Comparison of ENCODE assay signal across 21 cellular contexts in genomic region chr20:61531553-61532345, GRCh38.
DNase-seq lines count a peak whose midpoint lies in the region; ATAC-seq, FAIRE-seq and TF ChIP-seq lines count a peak whose summit lies in the region.
"Had no signal": no experiment of that assay in that cellular context is flagged by ENCODE, and none has a peak within 500 bp of the region (broad histone marks: within the 10 kb centered on the region; RNA-seq: fewer than 3 reads in every experiment).

No MANE protein-coding gene starts in this region.

- H3K27me3 Mint-ChIP-seq in astrocyte (ENCODE audit: low read depth, unreplicated experiment), result peaks cover 13% of the 10 kb centered on the region
- H3K27me3 Mint-ChIP-seq: activated naive CD4-positive, alpha-beta T cell treated with anti-CD3 and anti-CD28 coated beads, Interleukin-2, amount 10 ng/mL, durations not matched to agents 7 days and 5 days; brain; dendritic cell treated with granulocyte-macrophage colony-stimulating factor and Interleukin-4, amounts not matched to agents 40 ng/mL and 50 ng/mL, for 4 days had no signal

- no peak overlapping the region for H3K4me3 ChIP-seq in astrocyte (ENCODE audit: insufficient read depth, low read depth, low read length)
- H3K4me3 ChIP-seq in keratinocyte (ENCODE audit: control insufficient read depth in 2 of 3, extremely low read depth in 1 of 3, insufficient read depth in 2 of 3, low read depth in 1 of 3, low read length in 3 of 3), result peak overlapping the region in 1 of 3 experiments; percentile 7
- H3K4me3 ChIP-seq: tibial artery had no signal

- no peaks in the 10 kb centered on the region for H3K9me3 ChIP-seq in astrocyte (ENCODE audit: insufficient read depth, low read depth, low read length)
- no peaks in the 10 kb centered on the region for H3K9me3 ChIP-seq in keratinocyte (ENCODE audit: control insufficient read depth, low read depth, low read length)
- H3K9me3 ChIP-seq: tibial artery had no signal

- no peak overlapping the region for H3K4me3 Mint-ChIP-seq in astrocyte (ENCODE audit: unreplicated experiment)
- H3K4me3 Mint-ChIP-seq: activated naive CD4-positive, alpha-beta T cell treated with anti-CD3 and anti-CD28 coated beads, Interleukin-2, amount 10 ng/mL, durations not matched to agents 7 days and 5 days; CD4-positive, alpha-beta memory T cell; dendritic cell treated with granulocyte-macrophage colony-stimulating factor and Interleukin-4, amounts not matched to agents 40 ng/mL and 50 ng/mL, for 4 days had no signal

- in situ Hi-C loops in ACHN (cut with HindIII; ENCODE audit: low pct_ligation_motif_present, low pct_unique_long_range_greater_than_20kb, low sequenced_read_pairs), result no loop called here

- peak overlapping the region; percentile 50 for H3K4me2 ChIP-seq in astrocyte (ENCODE audit: low read length)
- H3K4me2 ChIP-seq in keratinocyte (ENCODE audit: control insufficient read depth, extremely low read depth, insufficient read depth, low read depth, low read length), result peak overlapping the region; percentile 54

- H3K36me3 ChIP-seq in astrocyte (ENCODE audit: insufficient read depth, low read length) (no peaks in the 10 kb centered on the region), keratinocyte (ENCODE audit: control insufficient read depth in 2 of 2, extremely low read depth in 1 of 2, insufficient read depth in 2 of 2, low read length in 2 of 2) (peaks cover 0 to 3% of the 10 kb centered on the region in 2 experiments)
- H3K36me3 ChIP-seq: tibial artery had no signal

- H3K9ac ChIP-seq in astrocyte (ENCODE audit: low read length) (no peak overlapping the region), keratinocyte (ENCODE audit: control insufficient read depth, extremely low read depth, insufficient read depth, low read length) (no peak overlapping the region)

- no peaks in the 10 kb centered on the region for H3K79me2 ChIP-seq in astrocyte (ENCODE audit: insufficient read depth, low read length)
- H3K79me2 ChIP-seq in keratinocyte (ENCODE audit: control insufficient read depth, insufficient read depth, low read length), result no peaks in the 10 kb centered on the region

- peaks cover 22% of the 10 kb centered on the region for H4K20me1 ChIP-seq in astrocyte (ENCODE audit: insufficient read depth, low read length)
- peaks cover 22% of the 10 kb centered on the region for H4K20me1 ChIP-seq in keratinocyte (ENCODE audit: control insufficient read depth, extremely low read depth, insufficient read depth, low read length)

- H2AFZ ChIP-seq in astrocyte (ENCODE audit: low read depth, low read length) (no peak overlapping the region), keratinocyte (ENCODE audit: control insufficient read depth, low read length) (no peak overlapping the region)

- no peaks in the 10 kb centered on the region for H3K36me3 Mint-ChIP-seq in astrocyte (ENCODE audit: low read depth, unreplicated experiment)
- H3K36me3 Mint-ChIP-seq: activated naive CD4-positive, alpha-beta T cell treated with anti-CD3 and anti-CD28 coated beads, Interleukin-2, amount 10 ng/mL, durations not matched to agents 7 days and 5 days; brain; CD4-positive, alpha-beta memory T cell had no signal

- no peaks in the 10 kb centered on the region for H3K4me1 Mint-ChIP-seq in astrocyte (ENCODE audit: low read depth, unreplicated experiment)
- H3K4me1 Mint-ChIP-seq: activated naive CD4-positive, alpha-beta T cell treated with anti-CD3 and anti-CD28 coated beads, Interleukin-2, amount 10 ng/mL, durations not matched to agents 7 days and 5 days; CD4-positive, alpha-beta memory T cell had no signal

- no peaks in the 10 kb centered on the region for H3K9me1 ChIP-seq in keratinocyte (ENCODE audit: control insufficient read depth, extremely low read depth, insufficient read depth, low read length)

- dilution Hi-C loops in keratinocyte (cut with MboI; ENCODE audit: extremely low pct_ligation_motif_present, low sequenced_read_pairs), result no loop called here

- no peak for TF ChIP-seq CTCF in astrocyte (IDR thresholded peaks at IDR 0.05; ENCODE audit: insufficient read depth, low read depth, low read length)
- no peak for TF ChIP-seq CTCF in keratinocyte (optimal IDR thresholded peaks at IDR 0.05 in 1 of 3, IDR thresholded peaks at IDR 0.05 in 1 of 3, conservative IDR thresholded peaks at IDR 0.05 in 1 of 3; ENCODE audit: extremely low read depth in 1 of 3, insufficient read depth in 2 of 3, low read length in 3 of 3)

- intact Hi-C loops in sciatic nerve (cut with DNase I), result no loop called here

- peak; percentile 47 for DNase-seq in ACHN
- peak; percentile 29 for DNase-seq in LHCN-M2 (ENCODE audit: low read depth)
- DNase-seq in astrocyte (ENCODE audit: low read depth), result peak; percentile 69
- DNase-seq in keratinocyte (ENCODE audit: low read depth, low spot score), result peak; percentile 65
- no peak for DNase-seq in 8988T
- DNase-seq in NK-92 treated with Interleukin-12 subunit alpha and Interleukin-12 subunit beta, amount 100 ng/mL, for 24 hours (lab: John Stamatoyannopoulos, UW), result no peak
- no peak for DNase-seq in sciatic nerve (ENCODE audit: low spot score)
- DNase-seq: activated CD4-positive, alpha-beta T cell treated with anti-CD3 and anti-CD28 coated beads, Interleukin-2, amount 50 U/mL, for 4 hours; activated naive CD4-positive, alpha-beta T cell treated with anti-CD3 and anti-CD28 coated beads, Interleukin-2, amount 10 ng/mL, durations not matched to agents 7 days and 5 days; CD4-positive, alpha-beta memory T cell; NCI-H1436 treated with DMSO at 0.1 percent for 48 hours; nucleus accumbens; RPMI8226; stimulated activated naive CD4-positive, alpha-beta T cell; T-helper 1 cell; tibial artery had no signal

- ATAC-seq in GM21423 (IDR thresholded peaks at IDR 0.05; ENCODE audit: unreplicated experiment) (no peak), sciatic nerve (no peak)

- H3K27ac Mint-ChIP-seq in astrocyte (ENCODE audit: unreplicated experiment), result no peak overlapping the region
- H3K27ac Mint-ChIP-seq: activated naive CD4-positive, alpha-beta T cell treated with anti-CD3 and anti-CD28 coated beads, Interleukin-2, amount 10 ng/mL, durations not matched to agents 7 days and 5 days; CD4-positive, alpha-beta memory T cell; dendritic cell treated with granulocyte-macrophage colony-stimulating factor and Interleukin-4, amounts not matched to agents 40 ng/mL and 50 ng/mL, for 4 days had no signal

- H3K27ac ChIP-seq in astrocyte (ENCODE audit: low read depth, low read length), result no peak overlapping the region
- H3K27ac ChIP-seq in keratinocyte (ENCODE audit: control insufficient read depth, insufficient read depth, low read length), result no peak overlapping the region
- H3K27ac ChIP-seq: epithelial cell of prostate, tibial artery, VCaP had no signal

- no peaks in the 10 kb centered on the region for H3K9me3 Mint-ChIP-seq in astrocyte (ENCODE audit: unreplicated experiment)
- H3K9me3 Mint-ChIP-seq: activated naive CD4-positive, alpha-beta T cell treated with anti-CD3 and anti-CD28 coated beads, Interleukin-2, amount 10 ng/mL, durations not matched to agents 7 days and 5 days; CD4-positive, alpha-beta memory T cell; dendritic cell treated with granulocyte-macrophage colony-stimulating factor and Interleukin-4, amounts not matched to agents 40 ng/mL and 50 ng/mL, for 4 days had no signal

- FAIRE-seq in astrocyte (lab: Jason Lieb, UNC), result no peak
- FAIRE-seq in keratinocyte (lab: Jason Lieb, UNC), result peak; percentile 96

- H3K27me3 ChIP-seq in astrocyte (ENCODE audit: insufficient read depth, low read length), result no peaks in the 10 kb centered on the region
- no peaks in the 10 kb centered on the region for H3K27me3 ChIP-seq in keratinocyte (ENCODE audit: control insufficient read depth, extremely low read depth, insufficient read depth, low read length)

- H3K4me1 ChIP-seq in astrocyte (ENCODE audit: insufficient read depth, low read length), result peaks cover 7% of the 10 kb centered on the region
- H3K4me1 ChIP-seq in keratinocyte (ENCODE audit: control insufficient read depth, extremely low read depth, insufficient read depth, low read length), result peaks cover 25% of the 10 kb centered on the region
- H3K4me1 ChIP-seq: tibial artery had no signal

Comparison
In these comparisons a context has a peak if more than half of its experiments do, and no peak if none do; other contexts are left out.
1. DNase-seq: peak in ACHN (single experiment), LHCN-M2 (single experiment), astrocyte (single experiment) and keratinocyte (single experiment); none in 8988T (single experiment), NK-92 treated with Interleukin-12 subunit alpha and Interleukin-12 subunit beta, amount 100 ng/mL, for 24 hours (single experiment) and sciatic nerve (single experiment).